In genomic region chr1:201447911-201448871, GRCh38 we compare ENCODE assay signal across 7 cellular contexts. TPM values are rescaled to one million over a fixed set of nuclear protein-coding genes. Genes with fewer than 3 reads are reported as not detected.
DNase-seq lines count a peak whose midpoint lies in the region; ATAC-seq, FAIRE-seq and TF ChIP-seq lines count a peak whose summit lies in the region.

No MANE protein-coding gene starts in this region.

- peak overlapping the region; percentile 71 for H3K27ac ChIP-seq in epithelial cell of prostate

- DNase-seq in GM12892 (ENCODE audit: insufficient read length) (peak; percentile 89), NCI-H510A treated with DMSO at 0.1 percent for 48 hours (lab: John Stamatoyannopoulos, UW) (peak; percentile 65), epithelial cell of prostate (ENCODE audit: low read depth, low spot score) (no peak), mucosa of gallbladder (ENCODE audit: low spot score) (peak; percentile 66)
- peak; percentile 83 for DNase-seq in activated CD8-positive, alpha-beta memory T cell treated with anti-CD3 and anti-CD28 coated beads for 24 hours
- DNase-seq in stimulated activated CD8-positive, alpha-beta memory T cell treated with anti-CD3 and anti-CD28 coated beads, Interleukin-7, amount 100 ng/mL, for 48 hours (ENCODE audit: extremely low read depth in 1 of 2, low read depth in 1 of 2) = peak; percentile 48 to 51

- ATAC-seq in HG02885 (IDR thresholded peaks at IDR 0.05; ENCODE audit: poor library complexity, unreplicated experiment) = peak; percentile 80

- peak; percentile 89 for FAIRE-seq in GM12892 (lab: Jason Lieb, UNC)

- TF ChIP-seq POLR2A in GM12892 (IDR thresholded peaks at IDR 0.05; ENCODE audit: low read depth, low read length) = no peak

RNA-seq across cellular contexts. Expression of gene PHLDA3, which starts 20.8 kb away (rescaled TPM):
- polyA plus RNA-seq in GM12892 (2012; ENCODE audit: missing spikeins) = 5.7 TPM
- total RNA-seq in mucosa of gallbladder = 39.4 TPM

RNA-seq across cellular contexts. Expression of gene TNNI1, which starts 26.7 kb away (rescaled TPM):
- 0.40 TPM for polyA plus RNA-seq in GM12892 (2012; ENCODE audit: missing spikeins)
- total RNA-seq in mucosa of gallbladder = 0.66 TPM

RNA-seq across cellular contexts. Expression of gene LAD1, which starts 49.1 kb away (rescaled TPM):
- 0.89 TPM for polyA plus RNA-seq in GM12892 (2012; ENCODE audit: missing spikeins)
- 272 TPM for total RNA-seq in mucosa of gallbladder

RNA-seq across cellular contexts. Expression of gene CSRP1, which starts 58.7 kb away (rescaled TPM):
- polyA plus RNA-seq in GM12892 (2012; ENCODE audit: missing spikeins) = 35.2 TPM
- 524 TPM for total RNA-seq in mucosa of gallbladder
